In genomic region chrX:109826954-109827708, GRCh38 we compare ENCODE assay signal across 10 cellular contexts.
DNase-seq lines count a peak whose midpoint lies in the region; ATAC-seq and TF ChIP-seq lines count a peak whose summit lies in the region.
"Had no signal": no experiment of that assay in that cellular context is flagged by ENCODE, and none has a peak within 500 bp of the region (broad histone marks: within the 10 kb centered on the region; RNA-seq: fewer than 3 reads in every experiment).

No MANE protein-coding gene starts in this region.

- no peak overlapping the region for H3K4me3 ChIP-seq in MG63

- no peaks in the 10 kb centered on the region for H3K27me3 ChIP-seq in MG63

- H3K36me3 ChIP-seq in MG63: no peaks in the 10 kb centered on the region

- no peak for ATAC-seq in HG02588 (IDR thresholded peaks at IDR 0.05; ENCODE audit: unreplicated experiment)
- ATAC-seq in GM21576 (IDR thresholded peaks at IDR 0.05; ENCODE audit: unreplicated experiment): no peak

- DNase-seq in AG09319 (ENCODE audit: extremely low read depth, low read depth) (peak; percentile 68), MG63 (peak; percentile 83), brain pericyte (ENCODE audit: low read depth, low spot score) (peak; percentile 55), kidney tubule cell (ENCODE audit: low spot score) (peak; percentile 87), inferior parietal cortex (ENCODE audit: extremely low spot score) (no peak), LoVo (ENCODE audit: low spot score) (no peak)
- DNase-seq: CD4-positive, alpha-beta T cell; NCI-H1105 had no signal

- peak; percentile 3 for TF ChIP-seq CTCF in AG09319 (IDR thresholded peaks at IDR 0.05; ENCODE audit: low read depth, low read length)

- no peaks in the 10 kb centered on the region for H3K9me3 ChIP-seq in MG63

Comparison
In these comparisons a context has a peak if more than half of its experiments do, and no peak if none do; other contexts are left out.
1. DNase-seq: peak in AG09319 (single experiment), MG63 (single experiment), brain pericyte (single experiment) and kidney tubule cell (single experiment); none in inferior parietal cortex (single experiment) and LoVo (single experiment).